Comparison of ENCODE assay signal across 14 cellular contexts in genomic region chr3:30615615-30616346, GRCh38. TPM values are rescaled to one million over a fixed set of nuclear protein-coding genes. Genes with fewer than 3 reads are reported as not detected.
A peak's percentile ranks its signal among the peaks of the same experiment; 100 is the strongest.
DNase-seq lines count a peak whose midpoint lies in the region; ATAC-seq and TF ChIP-seq lines count a peak whose summit lies in the region.
"Had no signal": no experiment of that assay in that cellular context is flagged by ENCODE, and none has a peak within 500 bp of the region (broad histone marks: within the 10 kb centered on the region; RNA-seq: fewer than 3 reads in every experiment).

No MANE protein-coding gene starts in this region.

- TF ChIP-seq POLR2A in heart left ventricle (IDR thresholded peaks at IDR 0.05) (no peak), spleen (IDR thresholded peaks at IDR 0.05) (no peak)

- ATAC-seq in T-helper 17 cell = no peak
- peak in 3 of 4 donors; percentile 36 to 59 (median 56) for ATAC-seq in heart left ventricle

- H3K9me3 Mint-ChIP-seq in T-helper 1 cell treated with Interleukin-12 subunit alpha and Interleukin-12 subunit beta and Interleukin-4 antibody, amounts not matched to agents 30 μg/mL and 1 μg/mL, for 36 hours = no peaks in the 10 kb centered on the region
- H3K9me3 Mint-ChIP-seq: nephron progenitor cell had no signal

- DNase-seq in T-helper 1 cell (no peak), T-helper 17 cell (no peak), heart left ventricle (no peak), spleen (no peak), NCI-H2029 treated with DMSO at 0.1 percent for 48 hours (lab: John Stamatoyannopoulos, UW) (no peak), superior temporal gyrus (ENCODE audit: extremely low spot score) (no peak), kidney glomerular epithelial cell (lab: John Stamatoyannopoulos, UW) (no peak)
- DNase-seq: 8988T; effector CD8-positive, alpha-beta T cell; GDM1; NCI-H1694 treated with DMSO at 0.1 percent for 48 hours; nephron progenitor cell; substantia nigra had no signal

- H3K27me3 Mint-ChIP-seq in T-helper 1 cell treated with Interleukin-12 subunit alpha and Interleukin-12 subunit beta and Interleukin-4 antibody, amounts not matched to agents 30 μg/mL and 1 μg/mL, for 36 hours (ENCODE audit: low read depth) = no peaks in the 10 kb centered on the region
- no peaks in the 10 kb centered on the region for H3K27me3 Mint-ChIP-seq in T-helper 17 cell

- intact Hi-C loops in heart left ventricle (cut with DNase I) = loop anchor here in 3 of 10 donors (5.0 to 10.0 kb wide), 3 partner anchors 49 to 59 kb away; no protein-coding TSS in a partner anchor
- intact Hi-C loops in spleen (cut with DNase I; ENCODE audit: low total_unique reads) = loop anchor here (10.0 kb wide), 1 partner anchor 49 kb away; no protein-coding TSS in a partner anchor

- H3K4me3 Mint-ChIP-seq in T-helper 1 cell treated with Interleukin-12 subunit alpha and Interleukin-12 subunit beta and Interleukin-4 antibody, amounts not matched to agents 30 μg/mL and 1 μg/mL, for 36 hours = peak overlapping the region; percentile 80
- H3K4me3 Mint-ChIP-seq in T-helper 17 cell = peak overlapping the region; percentile 63
- H3K4me3 Mint-ChIP-seq: nephron progenitor cell had no signal

- no peak for TF ChIP-seq CTCF in heart left ventricle (IDR thresholded peaks at IDR 0.05)
- no peak for TF ChIP-seq CTCF in spleen (IDR thresholded peaks at IDR 0.05 in 8 of 11, conservative IDR thresholded peaks at IDR 0.05 in 3 of 11)

- peaks cover 8 to 100% (median 90%) of the 10 kb centered on the region in 12 donors for H3K4me1 ChIP-seq in heart left ventricle
- H3K4me1 ChIP-seq in spleen = peaks cover 85 to 100% (median 100%) of the 10 kb centered on the region in 6 donors

- no peak overlapping the region for H3K4me3 ChIP-seq in heart left ventricle
- H3K4me3 ChIP-seq in spleen = peak overlapping the region in 1 of 8 donors; percentile 10

- H3K27ac ChIP-seq in heart left ventricle (peak overlapping the region in 3 of 12 donors; percentile 4 to 49 (median 8)), spleen (peak overlapping the region in 7 of 8 donors; percentile 41 to 100 (median 93))

- 55 to 69% (median 58%) methylated on average over 3 of the region's 3 CpGs for WGBS in heart left ventricle, 4 donors
- 58 to 70% (median 64%) methylated on average over 3 of the region's 3 CpGs for WGBS in spleen, 5 donors

- peak overlapping the region; percentile 77 for H3K27ac Mint-ChIP-seq in T-helper 1 cell treated with Interleukin-12 subunit alpha and Interleukin-12 subunit beta and Interleukin-4 antibody, amounts not matched to agents 30 μg/mL and 1 μg/mL, for 36 hours
- peak overlapping the region; percentile 99 for H3K27ac Mint-ChIP-seq in T-helper 17 cell
- H3K27ac Mint-ChIP-seq: nephron progenitor cell had no signal

- peaks cover 84% of the 10 kb centered on the region for H3K4me1 Mint-ChIP-seq in T-helper 1 cell treated with Interleukin-12 subunit alpha and Interleukin-12 subunit beta and Interleukin-4 antibody, amounts not matched to agents 30 μg/mL and 1 μg/mL, for 36 hours (ENCODE audit: low read depth)
- peaks cover 76% of the 10 kb centered on the region for H3K4me1 Mint-ChIP-seq in T-helper 17 cell
- H3K4me1 Mint-ChIP-seq: nephron progenitor cell had no signal

- H3K36me3 ChIP-seq in heart left ventricle (peaks cover 0 to 11% (median 0%) of the 10 kb centered on the region in 9 donors), spleen (peaks cover 0 to 8% (median 0%) of the 10 kb centered on the region in 6 donors)

- H3K27me3 ChIP-seq in heart left ventricle (no peaks in the 10 kb centered on the region), spleen (replicated peaks in 1 of 7) (no peaks in the 10 kb centered on the region)

- H3K9me3 ChIP-seq in T-helper 17 cell (ENCODE audit: control insufficient read depth, low read length, poor library complexity, severe bottlenecking) (no peaks in the 10 kb centered on the region), heart left ventricle (no peaks in the 10 kb centered on the region), spleen (no peaks in the 10 kb centered on the region)

- H3K36me3 Mint-ChIP-seq in T-helper 1 cell treated with Interleukin-12 subunit alpha and Interleukin-12 subunit beta and Interleukin-4 antibody, amounts not matched to agents 30 μg/mL and 1 μg/mL, for 36 hours (ENCODE audit: low read depth) = peaks cover 26% of the 10 kb centered on the region
- H3K36me3 Mint-ChIP-seq in T-helper 17 cell (ENCODE audit: low read depth) = peaks cover 6% of the 10 kb centered on the region

RNA-seq across cellular contexts. Expression of gene TGFBR2, which starts 9.4 kb away (rescaled TPM):
- 10 to 100 TPM; 58.4 to 74.5 TPM for total RNA-seq in T-helper 17 cell
- total RNA-seq in heart left ventricle = 100 to 1,000 TPM in 7 of 9 donors, 10 to 100 TPM in 2; 82.4 to 217 (median 143) TPM
- 100 to 1,000 TPM in 1 of 2 donors, 10 to 100 TPM in 1; 13.8 to 153 TPM for polyA plus RNA-seq in heart left ventricle
- total RNA-seq in spleen = 100 to 1,000 TPM; 163 to 322 (median 277) TPM
- 10 to 100 TPM; 18.2 to 45.6 (median 33.7) TPM for polyA plus RNA-seq in spleen
